ENCODE assay signal across 24 cellular contexts in the genomic region with DNA sequence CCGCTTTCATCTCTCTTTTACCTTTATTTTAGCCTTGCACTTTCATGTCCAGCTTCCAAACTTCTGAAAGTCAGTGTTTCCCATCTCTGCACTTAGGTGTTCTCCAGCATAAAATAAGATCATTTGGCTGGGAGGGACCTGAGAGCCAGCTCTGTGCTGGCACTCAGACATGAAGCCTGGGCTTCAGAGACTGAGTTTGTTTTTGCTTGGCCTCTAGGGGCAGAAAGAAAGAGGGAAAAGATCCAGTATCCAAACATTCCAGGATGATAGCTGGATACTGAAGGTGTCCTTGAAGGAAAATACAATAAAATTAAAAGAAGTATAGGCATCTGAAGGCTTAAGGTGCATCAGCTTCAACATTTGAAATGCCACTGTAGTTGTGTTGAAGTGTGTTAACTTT.
"Had no signal": no experiment of that assay in that cellular context is flagged by ENCODE, and none has a peak within 500 bp of the region (broad histone marks: within the 10 kb centered on the region; RNA-seq: fewer than 3 reads in every experiment).

No MANE protein-coding gene starts in this region.

- H3K4me3 ChIP-seq: gastrocnemius medialis, lower lobe of right lung, pancreas, smooth muscle cell, stomach, thyroid gland, vagina had no signal

- H3K27ac Mint-ChIP-seq: immature natural killer cell; memory B cell; natural killer cell; stimulated activated effector memory CD8-positive, alpha-beta T cell treated with anti-CD3 and anti-CD28 coated beads, Interleukin-12 subunit alpha, Interleukin-12 subunit beta, amount 100 ng/mL, for 72 hours had no signal

- H3K27me3 ChIP-seq: gastrocnemius medialis, neutrophil, thyroid gland, vagina had no signal

- H3K9me3 Mint-ChIP-seq: stimulated activated effector memory CD8-positive, alpha-beta T cell treated with anti-CD3 and anti-CD28 coated beads, Interleukin-12 subunit alpha, Interleukin-12 subunit beta, amount 100 ng/mL, for 72 hours had no signal

- H3K4me3 Mint-ChIP-seq: immature natural killer cell; memory B cell; natural killer cell; stimulated activated effector memory CD8-positive, alpha-beta T cell treated with anti-CD3 and anti-CD28 coated beads, Interleukin-12 subunit alpha, Interleukin-12 subunit beta, amount 100 ng/mL, for 72 hours had no signal

- H3K4me1 ChIP-seq: gastrocnemius medialis, lower lobe of right lung, pancreas, stomach, thyroid gland, vagina had no signal

- H3K27ac ChIP-seq: epithelial cell of prostate, gastrocnemius medialis, lower lobe of right lung, neutrophil, pancreas, stomach, thyroid gland, vagina had no signal

- DNase-seq: cortex of kidney; effector CD4-positive, alpha-beta T cell; foreskin fibroblast; gastrocnemius medialis; head of caudate nucleus; immature natural killer cell; left ventricle myocardium superior; lower lobe of right lung; natural killer cell; pancreas; stimulated activated CD4-positive, alpha-beta T cell treated with anti-CD3 and anti-CD28 coated beads, Interleukin-12 subunit alpha, Interleukin-12 subunit beta, amount 100 ng/mL, for 4 hours; stimulated activated CD4-positive, alpha-beta T cell treated with anti-CD3 and anti-CD28 coated beads, Interleukin-1b, Interleukin-23, amount 100 ng/mL, for 48 hours; stimulated activated CD4-positive, alpha-beta T cell treated with anti-CD3 and anti-CD28 coated beads, Interleukin-4, amount 100 ng/mL, for 24 hours; stimulated activated naive CD4-positive, alpha-beta T cell treated with Interleukin-2 at 50 U/mL for 16 hours; stomach; thyroid gland; trophoblast cell had no signal

- FAIRE-seq: keratinocyte had no signal

- H3K9me3 ChIP-seq: gastrocnemius medialis, lower lobe of right lung, neutrophil, pancreas, stomach, thyroid gland, vagina had no signal

- H3K36me3 Mint-ChIP-seq: immature natural killer cell; memory B cell; natural killer cell; stimulated activated effector memory CD8-positive, alpha-beta T cell treated with anti-CD3 and anti-CD28 coated beads, Interleukin-12 subunit alpha, Interleukin-12 subunit beta, amount 100 ng/mL, for 72 hours had no signal

- H3K27me3 Mint-ChIP-seq: memory B cell had no signal

- H3K36me3 ChIP-seq: gastrocnemius medialis, lower lobe of right lung, neutrophil, pancreas, stomach, thyroid gland, vagina had no signal

- H3K4me1 Mint-ChIP-seq: immature natural killer cell; memory B cell; natural killer cell; stimulated activated effector memory CD8-positive, alpha-beta T cell treated with anti-CD3 and anti-CD28 coated beads, Interleukin-12 subunit alpha, Interleukin-12 subunit beta, amount 100 ng/mL, for 72 hours had no signal
